18 cellular contexts compared by ENCODE assay signal in the genomic region with DNA sequence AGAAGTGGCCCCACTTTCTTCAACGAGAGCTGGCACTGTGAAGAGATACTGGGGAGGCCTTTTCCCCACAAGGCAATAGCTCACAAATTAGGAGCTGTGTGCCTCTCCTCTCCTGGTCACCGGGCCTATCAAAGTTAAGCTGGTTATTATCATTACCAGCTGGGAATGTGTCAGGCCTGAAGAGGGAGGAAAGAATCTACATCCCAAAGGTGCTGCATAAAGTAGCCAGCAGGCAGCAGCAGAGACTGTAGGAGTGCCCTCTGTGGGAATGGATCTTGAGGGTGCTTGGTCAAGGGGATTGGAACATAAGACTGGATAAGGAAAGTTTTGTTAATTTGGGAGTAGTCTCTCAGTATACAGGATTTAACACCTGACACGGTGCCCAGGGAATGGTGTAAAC. TPM values are rescaled to one million over a fixed set of nuclear protein-coding genes. Genes with fewer than 3 reads are reported as not detected.
A peak's percentile ranks its signal among the peaks of the same experiment; 100 is the strongest.
DNase-seq lines count a peak whose midpoint lies in the region; ATAC-seq and TF ChIP-seq lines count a peak whose summit lies in the region.
"Had no signal": no experiment of that assay in that cellular context is flagged by ENCODE, and none has a peak within 500 bp of the region (broad histone marks: within the 10 kb centered on the region; RNA-seq: fewer than 3 reads in every experiment).

No MANE protein-coding gene starts in this region.

- no peak overlapping the region for H3K4me2 ChIP-seq in mammary epithelial cell (ENCODE audit: insufficient read depth, low read depth, low read length)
- H3K4me2 ChIP-seq: A549 had no signal

- H3K9me3 Mint-ChIP-seq in MCF 10A (ENCODE audit: unreplicated experiment) = no peaks in the 10 kb centered on the region
- H3K9me3 Mint-ChIP-seq in activated CD4-positive, alpha-beta memory T cell treated with anti-CD3 and anti-CD28 coated beads for 36 hours = peaks cover 5% of the 10 kb centered on the region
- H3K9me3 Mint-ChIP-seq: natural killer cell treated with Interleukin-12 subunit alpha and Interleukin-12 subunit beta and Interleukin-15 and Interleukin-18, amount 100 ng/mL, for 72 hours had no signal

- no peak for ATAC-seq in right cardiac atrium
- ATAC-seq: A549; psoas muscle; stimulated activated naive CD8-positive, alpha-beta T cell treated with anti-CD3 and anti-CD28 coated beads, Interleukin-15, Interleukin-2, amounts not matched to agents 100 U/mL and 50 U/mL, for 24 hours had no signal

- no peak overlapping the region for H3K27ac Mint-ChIP-seq in MCF 10A (ENCODE audit: low read depth, unreplicated experiment)
- no peak overlapping the region for H3K27ac Mint-ChIP-seq in activated CD4-positive, alpha-beta memory T cell treated with anti-CD3 and anti-CD28 coated beads for 36 hours
- H3K27ac Mint-ChIP-seq: activated naive CD8-positive, alpha-beta T cell had no signal

- POLR2A ChIA-PET in MCF 10A (lab: Yijun Ruan, JAX) = interaction anchor here (0.6 kb wide), 1 partner anchor 1199 kb away, joined by 3 read pairs; no protein-coding TSS in a partner anchor
- POLR2A ChIA-PET in activated CD4-positive, alpha-beta memory T cell treated with anti-CD3 and anti-CD28 coated beads for 36 hours (lab: Charles Lee) = no interaction called here

- no peak overlapping the region for H3K9ac ChIP-seq in mammary epithelial cell (ENCODE audit: insufficient read depth, low read length)

- intact Hi-C loops in mammary epithelial cell (cut with micrococcal nuclease) = loop anchor here (1.0 kb wide), 1 partner anchor 17 kb away; no protein-coding TSS in a partner anchor
- intact Hi-C loops in MCF 10A (cut with micrococcal nuclease) = no loop called here
- intact Hi-C loops in right cardiac atrium (cut with DNase I) = no loop called here
- intact Hi-C loops in activated CD4-positive, alpha-beta memory T cell treated with anti-CD3 and anti-CD28 coated beads for 36 hours (cut with micrococcal nuclease) = no loop called here

- TF ChIP-seq CTCF in mammary epithelial cell (conservative IDR thresholded peaks at IDR 0.05 in 1 of 2, IDR thresholded peaks at IDR 0.05 in 1 of 2; ENCODE audit: extremely low read depth in 1 of 2, insufficient read depth in 1 of 2, low read depth in 1 of 2, low read length in 2 of 2) (peak; percentile 18 to 29), MCF 10A (IDR thresholded peaks at IDR 0.05; ENCODE audit: unreplicated experiment) (no peak), fibroblast of mammary gland (conservative IDR thresholded peaks at IDR 0.05; ENCODE audit: control insufficient read depth, insufficient read depth, low read depth, low read length) (peak; percentile 30)

- H3K27me3 Mint-ChIP-seq in MCF 10A (ENCODE audit: insufficient read depth, unreplicated experiment) = no peaks in the 10 kb centered on the region
- no peaks in the 10 kb centered on the region for H3K27me3 Mint-ChIP-seq in activated CD4-positive, alpha-beta memory T cell treated with anti-CD3 and anti-CD28 coated beads for 36 hours
- H3K27me3 Mint-ChIP-seq: activated naive CD8-positive, alpha-beta T cell; natural killer cell treated with Interleukin-12 subunit alpha and Interleukin-12 subunit beta and Interleukin-15 and Interleukin-18, amount 100 ng/mL, for 72 hours had no signal

- no peaks in the 10 kb centered on the region for H3K36me3 ChIP-seq in mammary epithelial cell (ENCODE audit: insufficient read depth, low read length)
- H3K36me3 ChIP-seq: upper lobe of left lung had no signal

- no peaks in the 10 kb centered on the region for H3K27me3 ChIP-seq in mammary epithelial cell (ENCODE audit: insufficient read depth, low read length)
- no peaks in the 10 kb centered on the region for H3K27me3 ChIP-seq in right cardiac atrium (ENCODE audit: control insufficient read depth, insufficient read depth)
- H3K27me3 ChIP-seq: upper lobe of left lung had no signal

- BruUV-seq in mammary epithelial cell (replicated peaks; lab: Mats Ljungman, UMichigan) (TSS peak; percentile 97), MCF 10A (replicated peaks; lab: Mats Ljungman, UMichigan) (no TSS peak)

- CTCF ChIA-PET in mammary epithelial cell (lab: Charles Lee; ENCODE audit: low non-redundant PET) = no interaction called here
- CTCF ChIA-PET in MCF 10A (lab: Yijun Ruan, JAX) = interaction anchor here (0.8 to 1.9 kb wide), 5 partner anchors 8 to 283 kb away, joined by 3 to 14 read pairs (median 4); no protein-coding TSS in a partner anchor
- CTCF ChIA-PET in activated CD4-positive, alpha-beta memory T cell treated with anti-CD3 and anti-CD28 coated beads for 36 hours (lab: Charles Lee) = interaction anchor here (1.4 kb wide), 1 partner anchor 18 kb away, joined by 4 read pairs; no protein-coding TSS in a partner anchor

- DNase-seq in mammary epithelial cell = no peak
- DNase-seq in MCF 10A (ENCODE audit: unreplicated experiment) = no peak
- DNase-seq in RPMI7951 (ENCODE audit: low read depth) = peak; percentile 8
- DNase-seq in fibroblast of mammary gland (ENCODE audit: low read depth) = no peak
- no peak for DNase-seq in activated naive CD4-positive, alpha-beta T cell treated with anti-CD3 and anti-CD28 coated beads, Interleukin-2, amount 50 U/mL, for 16 hours
- DNase-seq in right cardiac atrium = no peak
- DNase-seq in activated CD4-positive, alpha-beta memory T cell treated with anti-CD3 and anti-CD28 coated beads for 36 hours = no peak
- DNase-seq in SW 1271 (lab: John Stamatoyannopoulos, UW) = no peak
- DNase-seq: activated CD4-positive, alpha-beta T cell treated with anti-CD3 and anti-CD28 coated beads for 48 hours; GDM1; NCI-H446; psoas muscle; stimulated activated naive CD8-positive, alpha-beta T cell treated with anti-CD3 and anti-CD28 coated beads, Interleukin-15, Interleukin-2, amounts not matched to agents 100 U/mL and 50 U/mL, for 24 hours; upper lobe of left lung had no signal

- peak overlapping the region; percentile 29 for H2AFZ ChIP-seq in mammary epithelial cell (ENCODE audit: low read depth, low read length)

- H3K9me3 ChIP-seq in mammary epithelial cell (replicated peaks; ENCODE audit: insufficient read depth, low read length) (no peaks in the 10 kb centered on the region), right cardiac atrium (ENCODE audit: control insufficient read depth, low read length) (no peaks in the 10 kb centered on the region)
- H3K9me3 ChIP-seq: A549, psoas muscle, upper lobe of left lung had no signal

- no peaks in the 10 kb centered on the region for H3K79me2 ChIP-seq in mammary epithelial cell (ENCODE audit: insufficient read depth, low read length)

- H4K20me1 ChIP-seq in mammary epithelial cell (ENCODE audit: insufficient read depth, low read length) = no peaks in the 10 kb centered on the region

- H3K4me3 ChIP-seq in mammary epithelial cell (replicated peaks in 1 of 3; ENCODE audit: insufficient read depth in 1 of 3, low read depth in 2 of 3, low read length in 3 of 3) = no peak overlapping the region
- H3K4me3 ChIP-seq in fibroblast of mammary gland (ENCODE audit: control insufficient read depth, low read depth, low read length) = no peak overlapping the region
- no peak overlapping the region for H3K4me3 ChIP-seq in right cardiac atrium (ENCODE audit: low read length)
- H3K4me3 ChIP-seq: A549, psoas muscle, upper lobe of left lung had no signal

- peaks cover 10% of the 10 kb centered on the region for H3K4me1 ChIP-seq in mammary epithelial cell (ENCODE audit: insufficient read depth, low read length)
- H3K4me1 ChIP-seq in right cardiac atrium (ENCODE audit: control insufficient read depth, insufficient read depth, low read length) = no peaks in the 10 kb centered on the region
- H3K4me1 ChIP-seq: A549, psoas muscle, upper lobe of left lung had no signal

- 80% methylated on average over 3 of the region's 3 CpGs for WGBS in mammary epithelial cell (ENCODE audit: low coverage, missing lambda C conversion rate)
- 47% methylated on average over 3 of the region's 3 CpGs for WGBS in right cardiac atrium

- dilution Hi-C loops in mammary epithelial cell (cut with HindIII; ENCODE audit: low sequenced_read_pairs) = no loop called here

- H3K4me1 Mint-ChIP-seq in MCF 10A (ENCODE audit: insufficient read depth, unreplicated experiment) = peaks cover 11% of the 10 kb centered on the region
- H3K4me1 Mint-ChIP-seq in activated CD4-positive, alpha-beta memory T cell treated with anti-CD3 and anti-CD28 coated beads for 36 hours (ENCODE audit: low read depth) = no peaks in the 10 kb centered on the region

- H3K36me3 Mint-ChIP-seq in MCF 10A (ENCODE audit: insufficient read depth, unreplicated experiment) = no peaks in the 10 kb centered on the region
- H3K36me3 Mint-ChIP-seq in activated CD4-positive, alpha-beta memory T cell treated with anti-CD3 and anti-CD28 coated beads for 36 hours = no peaks in the 10 kb centered on the region
- H3K36me3 Mint-ChIP-seq: activated naive CD8-positive, alpha-beta T cell; natural killer cell treated with Interleukin-12 subunit alpha and Interleukin-12 subunit beta and Interleukin-15 and Interleukin-18, amount 100 ng/mL, for 72 hours had no signal

- H3K4me3 Mint-ChIP-seq in MCF 10A (ENCODE audit: unreplicated experiment) = no peak overlapping the region
- no peak overlapping the region for H3K4me3 Mint-ChIP-seq in activated CD4-positive, alpha-beta memory T cell treated with anti-CD3 and anti-CD28 coated beads for 36 hours
- H3K4me3 Mint-ChIP-seq: activated naive CD8-positive, alpha-beta T cell; natural killer cell treated with Interleukin-12 subunit alpha and Interleukin-12 subunit beta and Interleukin-15 and Interleukin-18, amount 100 ng/mL, for 72 hours had no signal

- H3K27ac ChIP-seq in mammary epithelial cell (ENCODE audit: insufficient read depth, low read depth, low read length) (no peak overlapping the region), right cardiac atrium (ENCODE audit: low read length) (no peak overlapping the region)
- H3K27ac ChIP-seq: A549, psoas muscle, upper lobe of left lung had no signal

- in situ Hi-C loops in mammary epithelial cell (cut with MboI; ENCODE audit: low sequenced_read_pairs in 2 of 2) = no loop called here

RNA-seq across cellular contexts. Expression of a gene that starts 9.1 kb away (rescaled TPM):
- total RNA-seq in mammary epithelial cell = not detected
- 0.02 TPM for polyA plus RNA-seq in mammary epithelial cell
- not detected for polyA minus RNA-seq in mammary epithelial cell
- total RNA-seq in MCF 10A (2022) = not detected in 2 replicates
- total RNA-seq in RPMI7951 (2014; rRNA removed; shearing (Covaris generic)) = not detected in 2 replicates
- not detected for total RNA-seq in right cardiac atrium
- polyA plus RNA-seq in right cardiac atrium = not detected
- not detected for total RNA-seq in activated CD4-positive, alpha-beta memory T cell treated with anti-CD3 and anti-CD28 coated beads for 36 hours
- total RNA-seq: HT-29; natural killer cell treated with Interleukin-12 subunit alpha and Interleukin-12 subunit beta and Interleukin-15 and Interleukin-18, amount 100 ng/mL, for 72 hours; psoas muscle had no signal
- polyA plus RNA-seq: A549 had no signal
